ENCODE assay signal across 8 cellular contexts in the genomic region with DNA sequence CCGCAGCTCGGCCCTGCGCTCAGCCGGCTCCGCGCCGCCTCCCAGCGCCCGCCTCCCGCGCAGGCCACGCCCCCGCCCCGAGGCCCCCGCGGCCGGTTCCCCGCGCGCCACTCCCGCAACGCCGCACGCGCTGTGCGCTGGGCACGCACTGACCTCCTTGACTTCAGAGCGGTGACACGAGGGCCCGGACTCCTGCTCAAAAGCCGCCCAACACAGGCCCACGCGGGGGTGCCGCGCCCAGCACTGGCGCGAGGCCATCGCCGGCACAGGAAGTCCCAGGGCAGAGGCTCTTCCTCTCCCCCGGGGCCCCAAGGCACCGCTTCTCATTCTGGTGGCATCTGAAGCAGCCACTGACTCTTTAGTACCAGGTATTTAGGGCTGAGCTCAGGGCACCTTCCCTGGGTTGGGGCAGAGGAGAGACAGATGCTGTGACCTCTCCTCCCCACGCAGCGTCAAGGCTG. TPM values are rescaled to one million over a fixed set of nuclear protein-coding genes. Genes with fewer than 3 reads are reported as not detected.
DNase-seq lines count a peak whose midpoint lies in the region; ATAC-seq and TF ChIP-seq lines count a peak whose summit lies in the region.

No MANE protein-coding gene starts in this region.

- no peaks in the 10 kb centered on the region for H3K27me3 ChIP-seq in OCI-LY3 (ENCODE audit: low read depth, low read length)
- no peaks in the 10 kb centered on the region for H3K27me3 ChIP-seq in neural progenitor cell
- no peaks in the 10 kb centered on the region for H3K27me3 ChIP-seq in thymus (ENCODE audit: control insufficient read depth, insufficient read depth)

- H3K9ac ChIP-seq in OCI-LY3 (ENCODE audit: low read length) (peak overlapping the region; percentile 46), neural progenitor cell (no peak overlapping the region)

- H3K4me3 ChIP-seq in OCI-LY3 (ENCODE audit: low read length) (peak overlapping the region; percentile 93), fibroblast of mammary gland (ENCODE audit: control insufficient read depth, low read depth, low read length) (peak overlapping the region; percentile 69), neural progenitor cell (peak overlapping the region; percentile 77), thymus (ENCODE audit: low read length) (peak overlapping the region; percentile 78)

- peaks cover 8% of the 10 kb centered on the region for H3K27me3 Mint-ChIP-seq in neural progenitor cell (ENCODE audit: insufficient read depth, low read depth)

- no peaks in the 10 kb centered on the region for H3K9me3 ChIP-seq in OCI-LY3 (ENCODE audit: insufficient read depth, low read length)
- H3K9me3 ChIP-seq in neural progenitor cell (ENCODE audit: low read depth) = no peaks in the 10 kb centered on the region
- no peaks in the 10 kb centered on the region for H3K9me3 ChIP-seq in thymus (ENCODE audit: control insufficient read depth)

- H3K36me3 Mint-ChIP-seq in neural progenitor cell = no peaks in the 10 kb centered on the region

- H3K36me3 ChIP-seq in OCI-LY3 (replicated peaks; ENCODE audit: low read depth, low read length) = no peaks in the 10 kb centered on the region
- no peaks in the 10 kb centered on the region for H3K36me3 ChIP-seq in neural progenitor cell
- H3K36me3 ChIP-seq in thymus (ENCODE audit: control insufficient read depth, insufficient read depth) = peaks cover 3% of the 10 kb centered on the region

- peak overlapping the region; percentile 100 for H3K4me2 ChIP-seq in OCI-LY3 (ENCODE audit: low read length)
- H3K4me2 ChIP-seq in neural progenitor cell = peak overlapping the region; percentile 97

- peaks cover 30% of the 10 kb centered on the region for H3F3A ChIP-seq in neural progenitor cell (ENCODE audit: low read depth)

- DNase-seq in NCI-H748 (lab: John Stamatoyannopoulos, UW; ENCODE audit: unreplicated experiment) (peak; percentile 36), NCI-H748 treated with DMSO at 0.1 percent for 48 hours (lab: John Stamatoyannopoulos, UW) (no peak), fibroblast of mammary gland (ENCODE audit: low read depth) (no peak), neural progenitor cell (ENCODE audit: low spot score) (peak; percentile 71)
- peak; percentile 50 to 58 for DNase-seq in activated T-helper 1 cell treated with anti-CD3 and anti-CD28 coated beads, Interleukin-2, amount 50 U/mL, for 16 hours (ENCODE audit: low read depth in 1 of 2, low spot score in 1 of 2)

- H3K4me1 ChIP-seq in OCI-LY3 (ENCODE audit: low read length) = peaks cover 10% of the 10 kb centered on the region
- H3K4me1 ChIP-seq in neural progenitor cell = peaks cover 39% of the 10 kb centered on the region
- H3K4me1 ChIP-seq in thymus (ENCODE audit: control insufficient read depth, insufficient read depth, low read length) = peaks cover 53% of the 10 kb centered on the region

- H3K4me1 Mint-ChIP-seq in neural progenitor cell = peaks cover 55% of the 10 kb centered on the region

- peak overlapping the region; percentile 18 for H3K27ac ChIP-seq in OCI-LY3 (ENCODE audit: low read length)
- H3K27ac ChIP-seq in neural progenitor cell = no peak overlapping the region
- peak overlapping the region; percentile 94 for H3K27ac ChIP-seq in thymus (ENCODE audit: low read depth)

- H2AFZ ChIP-seq in OCI-LY3 (ENCODE audit: low read depth, low read length) = no peak overlapping the region; the same call in 1 of the 2 replicates
- H2AFZ ChIP-seq in neural progenitor cell (replicated peaks) = peak overlapping the region; percentile 38

- peaks cover 7% of the 10 kb centered on the region for H4K20me1 ChIP-seq in OCI-LY3 (ENCODE audit: insufficient read depth, low read length)
- peaks cover 65% of the 10 kb centered on the region for H4K20me1 ChIP-seq in neural progenitor cell (ENCODE audit: low read depth)

- H3K27ac Mint-ChIP-seq in neural progenitor cell = no peak overlapping the region

- peak; percentile 52 for ATAC-seq in HG02885 (IDR thresholded peaks at IDR 0.05; ENCODE audit: poor library complexity, unreplicated experiment)

- H3K4me3 Mint-ChIP-seq in neural progenitor cell = peak overlapping the region; percentile 79

- no peaks in the 10 kb centered on the region for H3K9me3 Mint-ChIP-seq in neural progenitor cell

- WGBS in thymus = under 1% methylated on average over 43 of the region's 43 CpGs

- H3K79me2 ChIP-seq in OCI-LY3 (ENCODE audit: low read length) (peaks cover 27% of the 10 kb centered on the region; the same call in 1 of the 2 replicates), neural progenitor cell (ENCODE audit: low read depth) (peaks cover 39% of the 10 kb centered on the region)

- no peak for TF ChIP-seq CTCF in OCI-LY3 (IDR thresholded peaks at IDR 0.05; ENCODE audit: low read depth, low read length)
- no peak for TF ChIP-seq CTCF in fibroblast of mammary gland (conservative IDR thresholded peaks at IDR 0.05; ENCODE audit: control insufficient read depth, insufficient read depth, low read depth, low read length)
- TF ChIP-seq CTCF in neural progenitor cell (IDR thresholded peaks at IDR 0.05) = no peak

RNA-seq across cellular contexts. Expression of gene TNK2, which starts 12.4 kb away (rescaled TPM):
- 5.4 and 19.0 TPM in 2 replicates for total RNA-seq in neural progenitor cell (ENCODE audit: low replicate concordance)
- polyA plus RNA-seq in thymus = 101 TPM

Comparison
In these comparisons a context has a peak if more than half of its experiments do, and no peak if none do; other contexts are left out.
1. DNase-seq: peak in NCI-H748 (single experiment), activated T-helper 1 cell treated with anti-CD3 and anti-CD28 coated beads, Interleukin-2, amount 50 U/mL, for 16 hours (2 of 2) and neural progenitor cell (single experiment); none in NCI-H748 treated with DMSO at 0.1 percent for 48 hours (single experiment) and fibroblast of mammary gland (single experiment).
2. Peak in every context shown above with its lines, with median percentiles within 50 percentile points of each other: H3K4me3 ChIP-seq.